In the genomic region with DNA sequence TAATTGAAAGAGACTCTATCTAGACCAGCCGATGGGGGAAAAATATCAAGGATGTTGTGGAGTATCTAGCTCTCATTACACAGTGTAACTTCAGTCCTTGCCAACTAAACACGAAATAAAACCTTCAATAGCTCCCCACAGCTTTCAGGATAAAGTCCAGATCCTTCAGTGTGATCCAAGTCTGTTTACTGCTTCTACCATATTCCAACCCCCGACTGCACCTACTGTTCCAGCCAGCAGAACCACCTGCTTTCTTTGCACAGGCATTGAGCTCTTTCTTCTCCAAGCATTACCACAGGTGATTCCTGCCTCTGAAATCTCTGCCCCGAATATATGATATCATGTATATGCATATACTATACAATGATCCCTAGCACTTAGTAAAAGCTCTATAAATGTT, we compare ENCODE assay signal across 26 cellular contexts.
"Had no signal": no experiment of that assay in that cellular context is flagged by ENCODE, and none has a peak within 500 bp of the region (broad histone marks: within the 10 kb centered on the region; RNA-seq: fewer than 3 reads in every experiment).

No MANE protein-coding gene starts in this region.

- H3K27me3 Mint-ChIP-seq: activated B cell treated with CpG ODN at 0.5 μM for 24 hours; activated CD8-positive, alpha-beta memory T cell treated with anti-CD3 and anti-CD28 coated beads, Interleukin-2, amount 10 ng/mL, durations not matched to agents 7 days and 5 days; activated CD8-positive, alpha-beta T cell treated with anti-CD3 and anti-CD28 coated beads for 36 hours; activated naive CD8-positive, alpha-beta T cell treated with anti-CD3 and anti-CD28 coated beads for 36 hours; stimulated activated naive B cell treated with anti-CD40 and anti-IgM and Interleukin-4, amounts not matched to agents 10 μg/mL and 1 μg/mL and 100 μg/mL, for 72 hours had no signal

- H3K4me3 ChIP-seq: breast epithelium, smooth muscle cell, stomach, tibial artery had no signal

- H3K36me3 ChIP-seq: breast epithelium, neutrophil had no signal

- H3K36me3 Mint-ChIP-seq: activated CD8-positive, alpha-beta memory T cell treated with anti-CD3 and anti-CD28 coated beads, Interleukin-2, amount 10 ng/mL, durations not matched to agents 7 days and 5 days; activated naive CD8-positive, alpha-beta T cell treated with anti-CD3 and anti-CD28 coated beads for 36 hours; stimulated activated naive B cell treated with anti-CD40 and anti-IgM and Interleukin-4, amounts not matched to agents 10 μg/mL and 1 μg/mL and 100 μg/mL, for 72 hours had no signal

- H3K9me3 ChIP-seq: breast epithelium, neutrophil, stomach, tibial artery had no signal

- DNase-seq: activated B cell treated with CpG ODN at 0.5 μM for 24 hours; activated CD4-positive, alpha-beta T cell treated with anti-CD3 and anti-CD28 coated beads, Interleukin-2, amount 50 U/mL, for 1 hour; activated CD8-positive, alpha-beta memory T cell treated with anti-CD3 and anti-CD28 coated beads, Interleukin-2, amount 10 ng/mL, durations not matched to agents 7 days and 5 days; activated CD8-positive, alpha-beta T cell treated with anti-CD3 and anti-CD28 coated beads for 36 hours; activated naive CD4-positive, alpha-beta T cell; activated naive CD8-positive, alpha-beta T cell treated with anti-CD3 and anti-CD28 coated beads for 36 hours; activated T-cell treated with anti-CD3 and anti-CD28 coated beads, Interleukin-2, amount 50 U/mL, for 48 hours; amygdala; central memory CD4-positive, alpha-beta T cell; dermis blood vessel endothelial cell; effector CD4-positive, alpha-beta T cell; islet precursor cell; mammary epithelial cell; stimulated activated CD4-positive, alpha-beta T cell treated with anti-CD3 and anti-CD28 coated beads, Interleukin-1b, Interleukin-23, amount 100 ng/mL, for 48 hours; stimulated activated naive B cell treated with anti-CD40 and anti-IgM and Interleukin-4, amounts not matched to agents 10 μg/mL and 1 μg/mL and 100 μg/mL, for 72 hours; stomach; T-helper 2 cell; tibial artery had no signal

- FAIRE-seq: colon, endometrium, frontal cortex had no signal

- H3K4me1 ChIP-seq: breast epithelium had no signal

- H3K27ac Mint-ChIP-seq: activated B cell treated with CpG ODN at 0.5 μM for 24 hours; activated CD8-positive, alpha-beta memory T cell treated with anti-CD3 and anti-CD28 coated beads, Interleukin-2, amount 10 ng/mL, durations not matched to agents 7 days and 5 days; activated CD8-positive, alpha-beta T cell treated with anti-CD3 and anti-CD28 coated beads for 36 hours; activated naive CD8-positive, alpha-beta T cell treated with anti-CD3 and anti-CD28 coated beads for 36 hours; stimulated activated naive B cell treated with anti-CD40 and anti-IgM and Interleukin-4, amounts not matched to agents 10 μg/mL and 1 μg/mL and 100 μg/mL, for 72 hours had no signal

- ATAC-seq: activated CD8-positive, alpha-beta memory T cell treated with anti-CD3 and anti-CD28 coated beads, Interleukin-2, amount 10 ng/mL, durations not matched to agents 7 days and 5 days; activated CD8-positive, alpha-beta T cell treated with anti-CD3 and anti-CD28 coated beads for 36 hours; sciatic nerve; stimulated activated naive B cell treated with anti-CD40 and anti-IgM and Interleukin-4, amounts not matched to agents 10 μg/mL and 1 μg/mL and 100 μg/mL, for 72 hours had no signal

- H3K9me3 Mint-ChIP-seq: activated B cell treated with CpG ODN at 0.5 μM for 24 hours; activated CD8-positive, alpha-beta T cell treated with anti-CD3 and anti-CD28 coated beads for 36 hours; activated naive CD8-positive, alpha-beta T cell treated with anti-CD3 and anti-CD28 coated beads for 36 hours; nephron; stimulated activated naive B cell treated with anti-CD40 and anti-IgM and Interleukin-4, amounts not matched to agents 10 μg/mL and 1 μg/mL and 100 μg/mL, for 72 hours had no signal

- H3K27ac ChIP-seq: breast epithelium, neutrophil, stomach, tibial artery had no signal

- H3K27me3 ChIP-seq: breast epithelium, neutrophil, stomach, tibial artery had no signal

- H3K4me3 Mint-ChIP-seq: activated B cell treated with CpG ODN at 0.5 μM for 24 hours; activated CD8-positive, alpha-beta memory T cell treated with anti-CD3 and anti-CD28 coated beads, Interleukin-2, amount 10 ng/mL, durations not matched to agents 7 days and 5 days; activated CD8-positive, alpha-beta T cell treated with anti-CD3 and anti-CD28 coated beads for 36 hours; activated naive CD8-positive, alpha-beta T cell treated with anti-CD3 and anti-CD28 coated beads for 36 hours; stimulated activated naive B cell treated with anti-CD40 and anti-IgM and Interleukin-4, amounts not matched to agents 10 μg/mL and 1 μg/mL and 100 μg/mL, for 72 hours had no signal
